Comparison of ENCODE assay signal across 9 cellular contexts in the genomic region with DNA sequence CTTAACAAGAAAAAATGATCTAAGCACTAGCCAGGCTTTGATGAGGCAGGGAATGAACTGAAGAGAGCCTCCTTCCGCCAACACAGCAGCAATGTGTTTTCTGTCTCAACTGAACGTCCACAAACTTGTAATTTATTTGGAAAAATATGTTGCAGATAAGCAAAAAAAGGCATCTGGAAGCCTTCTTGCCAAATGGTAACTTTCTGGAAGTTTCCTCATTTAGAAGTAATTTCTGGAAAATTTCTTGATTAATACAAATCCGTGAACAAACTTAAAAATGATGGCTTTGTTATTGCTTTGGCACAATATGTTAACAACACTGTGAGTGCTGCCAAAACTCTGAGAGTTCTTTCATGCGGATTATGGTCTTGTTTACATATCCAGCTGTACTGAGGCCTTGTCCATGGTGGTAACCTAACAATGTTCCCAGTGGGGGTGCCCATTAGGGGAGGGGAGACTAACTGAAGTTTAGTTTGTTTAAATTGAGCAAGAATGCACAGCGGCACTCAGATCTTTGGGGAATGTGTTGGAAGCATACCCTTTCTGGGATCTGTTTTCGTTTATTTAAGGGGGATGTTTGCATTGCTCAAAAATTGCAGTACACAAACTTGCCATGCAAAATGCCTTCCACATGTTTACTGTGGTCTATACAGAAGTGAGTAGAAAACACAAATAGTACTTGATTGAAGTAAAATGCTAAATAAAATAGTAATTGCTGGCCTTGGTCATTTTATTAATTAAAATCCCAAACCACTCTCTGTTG.
A peak's percentile ranks its signal among the peaks of the same experiment; 100 is the strongest.
DNase-seq lines count a peak whose midpoint lies in the region; ATAC-seq, FAIRE-seq and TF ChIP-seq lines count a peak whose summit lies in the region.
"Had no signal": no experiment of that assay in that cellular context is flagged by ENCODE, and none has a peak within 500 bp of the region (broad histone marks: within the 10 kb centered on the region; RNA-seq: fewer than 3 reads in every experiment).

No MANE protein-coding gene starts in this region.

- H4K5ac ChIP-seq in IMR-90 (ENCODE audit: low read depth, low read length), result no peak overlapping the region

- H3K27ac ChIP-seq in IMR-90 (ENCODE audit: insufficient read depth, low read length), result peak overlapping the region; percentile 41; the same call in 1 of the 2 replicates
- peak overlapping the region; percentile 1 for H3K27ac ChIP-seq in right cardiac atrium (ENCODE audit: low read length)
- H3K27ac ChIP-seq in smooth muscle cell (ENCODE audit: low read depth), result peak overlapping the region; percentile 65
- H3K27ac ChIP-seq in foreskin keratinocyte, result no peak overlapping the region

- no peak for TF ChIP-seq RAD21 in IMR-90 (IDR thresholded peaks at IDR 0.05; ENCODE audit: low read length)

- H2BK15ac ChIP-seq in IMR-90 (ENCODE audit: low read depth, low read length), result 0 out of 3 replicates have a peak overlapping the region, but pooled peaks have one; percentile 8

- H3K18ac ChIP-seq in IMR-90 (ENCODE audit: low read depth, low read length), result 0 out of 2 replicates have a peak overlapping the region, but pooled peaks have one; percentile 42

- H2AK9ac ChIP-seq in IMR-90 (replicated peaks; ENCODE audit: low read depth, low read length, poor library complexity), result no peak overlapping the region

- CTCF ChIA-PET in IMR-90 (lab: Yijun Ruan, JAX), result no interaction called here
- CTCF ChIA-PET in activated CD8-positive, alpha-beta memory T cell treated with anti-CD3 and anti-CD28 coated beads, Interleukin-2, amount 10 ng/mL, durations not matched to agents 7 days and 5 days (lab: Charles Lee), result no interaction called here

- peaks cover 6% of the 10 kb centered on the region for H3K4me1 ChIP-seq in IMR-90 (ENCODE audit: control insufficient read depth, insufficient read depth, low read length)
- no peaks in the 10 kb centered on the region for H3K4me1 ChIP-seq in right cardiac atrium (ENCODE audit: control insufficient read depth, insufficient read depth, low read length)
- H3K4me1 ChIP-seq in smooth muscle cell (ENCODE audit: low read depth), result peaks cover 49% of the 10 kb centered on the region
- no peaks in the 10 kb centered on the region for H3K4me1 ChIP-seq in foreskin keratinocyte

- FAIRE-seq in TTC549 (lab: Jason Lieb, UNC), result peak; percentile 87

- no peak for TF ChIP-seq CTCF in IMR-90 (conservative IDR thresholded peaks at IDR 0.05; ENCODE audit: low read depth, low read length)
- no peak for TF ChIP-seq CTCF in smooth muscle cell (IDR thresholded peaks at IDR 0.05; ENCODE audit: borderline replicate concordance, insufficient read depth, poor library complexity, severe bottlenecking)
- TF ChIP-seq CTCF in foreskin keratinocyte (conservative IDR thresholded peaks at IDR 0.05), result no peak

- peak; percentile 47 for DNase-seq in IMR-90
- DNase-seq in right cardiac atrium, result peak in 1 of 3 donors; percentile 57
- DNase-seq in smooth muscle cell (lab: John Stamatoyannopoulos, UW; ENCODE audit: unreplicated experiment), result no peak
- DNase-seq in activated CD8-positive, alpha-beta memory T cell treated with anti-CD3 and anti-CD28 coated beads, Interleukin-2, amount 10 ng/mL, durations not matched to agents 7 days and 5 days, result no peak
- DNase-seq in foreskin keratinocyte, result no peak
- DNase-seq in NK-92 treated with Interleukin-12 subunit alpha and Interleukin-12 subunit beta, amount 100 ng/mL, for 24 hours (lab: John Stamatoyannopoulos, UW), result no peak
- DNase-seq: activated naive CD4-positive, alpha-beta T cell treated with anti-CD3 and anti-CD28 coated beads, Interleukin-2, amount 10 ng/mL, durations not matched to agents 7 days and 5 days had no signal

- no peak overlapping the region for H3K27ac Mint-ChIP-seq in activated CD8-positive, alpha-beta memory T cell treated with anti-CD3 and anti-CD28 coated beads, Interleukin-2, amount 10 ng/mL, durations not matched to agents 7 days and 5 days
- H3K27ac Mint-ChIP-seq: activated naive CD4-positive, alpha-beta T cell treated with anti-CD3 and anti-CD28 coated beads, Interleukin-2, amount 10 ng/mL, durations not matched to agents 7 days and 5 days had no signal

- H4K91ac ChIP-seq in IMR-90 (ENCODE audit: insufficient read depth, low read depth, low read length), result no peak overlapping the region

- H3K36me3 ChIP-seq in IMR-90 (ENCODE audit: control insufficient read depth, insufficient read depth, low read length), result no peaks in the 10 kb centered on the region
- no peaks in the 10 kb centered on the region for H3K36me3 ChIP-seq in smooth muscle cell (ENCODE audit: low read depth)

- H2BK20ac ChIP-seq in IMR-90 (ENCODE audit: low read depth, low read length), result 0 out of 2 replicates have a peak overlapping the region, but pooled peaks have one; percentile 9

- POLR2A ChIA-PET in IMR-90 (lab: Charles Lee; ENCODE audit: unreplicated experiment), result no interaction called here

- H3K9me1 ChIP-seq in IMR-90 (ENCODE audit: insufficient read depth, low read length), result no peaks in the 10 kb centered on the region

- H3K4me2 ChIP-seq in IMR-90 (ENCODE audit: low read depth, low read length), result peak overlapping the region; percentile 32
- H3K4me2 ChIP-seq in smooth muscle cell, result peak overlapping the region; percentile 24

- ATAC-seq in IMR-90 (ENCODE audit: low read depth) (peak; percentile 59), right cardiac atrium (peak; percentile 69 to 91), HG02970 (IDR thresholded peaks at IDR 0.05; ENCODE audit: low FRiP score, unreplicated experiment) (no peak), foreskin keratinocyte (no peak)
- no peak for ATAC-seq in activated CD8-positive, alpha-beta memory T cell treated with anti-CD3 and anti-CD28 coated beads, Interleukin-2, amount 10 ng/mL, durations not matched to agents 7 days and 5 days

- H3K23ac ChIP-seq in IMR-90 (ENCODE audit: low read depth, low read length), result no peak overlapping the region

- H3K9me3 ChIP-seq in IMR-90 (ENCODE audit: control insufficient read depth, insufficient read depth, low read length) (no peaks in the 10 kb centered on the region), right cardiac atrium (ENCODE audit: control insufficient read depth, low read length) (no peaks in the 10 kb centered on the region), smooth muscle cell (replicated peaks; ENCODE audit: low read depth) (no peaks in the 10 kb centered on the region)

- H3K4me1 Mint-ChIP-seq in activated CD8-positive, alpha-beta memory T cell treated with anti-CD3 and anti-CD28 coated beads, Interleukin-2, amount 10 ng/mL, durations not matched to agents 7 days and 5 days, result no peaks in the 10 kb centered on the region
- H3K4me1 Mint-ChIP-seq: activated naive CD4-positive, alpha-beta T cell treated with anti-CD3 and anti-CD28 coated beads, Interleukin-2, amount 10 ng/mL, durations not matched to agents 7 days and 5 days had no signal

- H4K20me1 ChIP-seq in IMR-90 (ENCODE audit: insufficient read depth, low read length) (no peaks in the 10 kb centered on the region), smooth muscle cell (ENCODE audit: low read depth) (no peaks in the 10 kb centered on the region)

- peak overlapping the region; percentile 7; the same call in 1 of the 2 replicates for H3K14ac ChIP-seq in IMR-90 (replicated peaks; ENCODE audit: low read depth, low read length)

- TF ChIP-seq POLR2A in IMR-90 (IDR thresholded peaks at IDR 0.05; ENCODE audit: low read depth, low read length), result no peak

- peak overlapping the region; percentile 36 for H2BK5ac ChIP-seq in IMR-90 (ENCODE audit: low read depth, low read length, poor library complexity, severe bottlenecking)

- H2BK120ac ChIP-seq in IMR-90 (ENCODE audit: low read depth, low read length), result peak overlapping the region; percentile 12; the same call in 1 of the 2 replicates

- intact Hi-C loops in IMR-90 (cut with micrococcal nuclease) (loop anchor here (10.0 kb wide), 2 partner anchors 331 to 561 kb away; no protein-coding TSS in a partner anchor), right cardiac atrium (cut with DNase I) (no loop called here)

- H4K8ac ChIP-seq in IMR-90 (ENCODE audit: low read depth in 2 of 2, low read length in 2 of 2), result 0 out of 4 replicates have a peak overlapping the region, but pooled peaks of 1 of the 2 experiments have one; percentile 20

- in situ Hi-C loops in IMR-90 (cut with MboI; ENCODE audit: low sequenced_read_pairs), result no loop called here

- H3K79me1 ChIP-seq in IMR-90 (ENCODE audit: low read depth in 1 of 2, low read length in 2 of 2), result no peaks in the 10 kb centered on the region

- H3K9me3 Mint-ChIP-seq in activated CD8-positive, alpha-beta memory T cell treated with anti-CD3 and anti-CD28 coated beads, Interleukin-2, amount 10 ng/mL, durations not matched to agents 7 days and 5 days (ENCODE audit: low read depth), result no peaks in the 10 kb centered on the region
- H3K9me3 Mint-ChIP-seq: activated naive CD4-positive, alpha-beta T cell treated with anti-CD3 and anti-CD28 coated beads, Interleukin-2, amount 10 ng/mL, durations not matched to agents 7 days and 5 days had no signal

- H3K27me3 Mint-ChIP-seq in activated CD8-positive, alpha-beta memory T cell treated with anti-CD3 and anti-CD28 coated beads, Interleukin-2, amount 10 ng/mL, durations not matched to agents 7 days and 5 days, result no peaks in the 10 kb centered on the region
- H3K27me3 Mint-ChIP-seq: activated naive CD4-positive, alpha-beta T cell treated with anti-CD3 and anti-CD28 coated beads, Interleukin-2, amount 10 ng/mL, durations not matched to agents 7 days and 5 days had no signal

- no CpG with 5 or more reads among the region's 6 CpGs for WGBS in IMR-90 (ENCODE audit: extremely low coverage in 2 of 2, insufficient read length in 1 of 2), 2 experiments
- 49% methylated on average over 6 of the region's 6 CpGs for WGBS in right cardiac atrium
- WGBS in smooth muscle cell (ENCODE audit: low lambda C conversion rate), result 26% methylated on average over 6 of the region's 6 CpGs

- no peak overlapping the region for H3K4me3 ChIP-seq in IMR-90 (ENCODE audit: insufficient read depth, low read depth, low read length)
- H3K4me3 ChIP-seq in right cardiac atrium (ENCODE audit: low read length), result no peak overlapping the region
- no peak overlapping the region for H3K4me3 ChIP-seq in smooth muscle cell

- no peak overlapping the region for H3K9ac ChIP-seq in IMR-90 (ENCODE audit: low read depth, low read length)
- no peak overlapping the region for H3K9ac ChIP-seq in smooth muscle cell (ENCODE audit: low read depth)

- no peak overlapping the region for H3K56ac ChIP-seq in IMR-90 (ENCODE audit: extremely low read depth, insufficient read depth, low read length)

- H2AK5ac ChIP-seq in IMR-90 (ENCODE audit: low read depth, low read length), result no peak overlapping the region

- dilution Hi-C loops in IMR-90 (cut with HindIII; ENCODE audit: low sequenced_read_pairs, unreplicated experiment), result no loop called here

- peak overlapping the region; percentile 64 for H2AFZ ChIP-seq in IMR-90 (replicated peaks; ENCODE audit: low read length, poor library complexity)
- H2AFZ ChIP-seq in smooth muscle cell (ENCODE audit: low read depth), result peak overlapping the region; percentile 60

- H3K4me3 Mint-ChIP-seq in activated CD8-positive, alpha-beta memory T cell treated with anti-CD3 and anti-CD28 coated beads, Interleukin-2, amount 10 ng/mL, durations not matched to agents 7 days and 5 days, result no peak overlapping the region
- H3K4me3 Mint-ChIP-seq: activated naive CD4-positive, alpha-beta T cell treated with anti-CD3 and anti-CD28 coated beads, Interleukin-2, amount 10 ng/mL, durations not matched to agents 7 days and 5 days had no signal

- no peaks in the 10 kb centered on the region for H3K27me3 ChIP-seq in IMR-90 (ENCODE audit: control insufficient read depth, insufficient read depth, low read length)
- H3K27me3 ChIP-seq in right cardiac atrium (ENCODE audit: control insufficient read depth, insufficient read depth), result no peaks in the 10 kb centered on the region
- H3K27me3 ChIP-seq in smooth muscle cell (ENCODE audit: low read depth), result no peaks in the 10 kb centered on the region
- no peaks in the 10 kb centered on the region for H3K27me3 ChIP-seq in foreskin keratinocyte

- BruUV-seq in IMR-90 (replicated peaks; lab: Mats Ljungman, UMichigan), result no TSS peak

- no peak overlapping the region; the same call in 1 of the 2 replicates for H3K4ac ChIP-seq in IMR-90 (ENCODE audit: low read depth, low read length)

- H3F3A ChIP-seq in smooth muscle cell (ENCODE audit: low read depth), result peaks cover 6% of the 10 kb centered on the region

- H3K79me2 ChIP-seq in smooth muscle cell (ENCODE audit: low read depth), result no peaks in the 10 kb centered on the region

- H3K36me3 Mint-ChIP-seq in activated CD8-positive, alpha-beta memory T cell treated with anti-CD3 and anti-CD28 coated beads, Interleukin-2, amount 10 ng/mL, durations not matched to agents 7 days and 5 days, result no peaks in the 10 kb centered on the region
- H3K36me3 Mint-ChIP-seq: activated naive CD4-positive, alpha-beta T cell treated with anti-CD3 and anti-CD28 coated beads, Interleukin-2, amount 10 ng/mL, durations not matched to agents 7 days and 5 days had no signal

Comparison
In these comparisons a context has a peak if more than half of its experiments do, and no peak if none do; other contexts are left out.
1. ATAC-seq: peak in IMR-90 (single experiment) and right cardiac atrium (2 of 2); none in HG02970 (single experiment), activated CD8-positive, alpha-beta memory T cell treated with anti-CD3 and anti-CD28 coated beads, Interleukin-2, amount 10 ng/mL, durations not matched to agents 7 days and 5 days (single experiment) and foreskin keratinocyte (single experiment).